22 cellular contexts compared by ENCODE assay signal in genomic region chr9:7104625-7105024, GRCh38.
"Had no signal": no experiment of that assay in that cellular context is flagged by ENCODE, and none has a peak within 500 bp of the region (broad histone marks: within the 10 kb centered on the region; RNA-seq: fewer than 3 reads in every experiment).

No MANE protein-coding gene starts in this region.

- H3K9me3 Mint-ChIP-seq: activated T-cell treated with anti-CD3 and anti-CD28 coated beads, Interleukin-2, amount 50 U/mL, for 4 hours; natural killer cell had no signal

- ATAC-seq: activated CD4-positive, CD25-positive, alpha-beta regulatory T cell treated with anti-CD3 and anti-CD28 coated beads, Interleukin-2, amount 50 U/mL, for 24 hours; activated T-cell treated with anti-CD3 and anti-CD28 coated beads, Interleukin-2, amount 50 U/mL, for 4 hours; stimulated activated naive CD8-positive, alpha-beta T cell treated with anti-CD3 and anti-CD28 coated beads, Interleukin-15, Interleukin-2, amounts not matched to agents 100 U/mL and 50 U/mL, for 24 hours had no signal

- H3K4me1 ChIP-seq: tibial artery, uterus had no signal

- H3K27me3 ChIP-seq: brain microvascular endothelial cell, tibial artery, uterus had no signal

- H3K9me3 ChIP-seq: tibial artery, uterus had no signal

- H3K4me3 Mint-ChIP-seq: activated CD4-positive, alpha-beta T cell treated with anti-CD3 and anti-CD28 coated beads, Interleukin-2, amount 10 ng/mL, durations not matched to agents 7 days and 5 days; activated naive CD4-positive, alpha-beta T cell treated with anti-CD3 and anti-CD28 coated beads for 36 hours; activated T-cell treated with anti-CD3 and anti-CD28 coated beads, Interleukin-2, amount 50 U/mL, for 4 hours; natural killer cell had no signal

- H3K27ac ChIP-seq: brain microvascular endothelial cell, tibial artery, uterus had no signal

- H3K4me1 Mint-ChIP-seq: activated CD4-positive, alpha-beta T cell treated with anti-CD3 and anti-CD28 coated beads, Interleukin-2, amount 10 ng/mL, durations not matched to agents 7 days and 5 days had no signal

- H3K4me3 ChIP-seq: lung, tibial artery, uterus had no signal

- H3K36me3 ChIP-seq: brain microvascular endothelial cell, uterus had no signal

- H3K27me3 Mint-ChIP-seq: activated CD4-positive, alpha-beta T cell treated with anti-CD3 and anti-CD28 coated beads, Interleukin-2, amount 10 ng/mL, durations not matched to agents 7 days and 5 days had no signal

- H3K27ac Mint-ChIP-seq: activated CD4-positive, alpha-beta T cell treated with anti-CD3 and anti-CD28 coated beads, Interleukin-2, amount 10 ng/mL, durations not matched to agents 7 days and 5 days; activated naive CD4-positive, alpha-beta T cell treated with anti-CD3 and anti-CD28 coated beads for 36 hours had no signal

- DNase-seq: activated CD4-positive, alpha-beta T cell treated with anti-CD3 and anti-CD28 coated beads, Interleukin-2, amount 10 ng/mL, durations not matched to agents 7 days and 5 days; activated CD8-positive, alpha-beta memory T cell treated with anti-CD3 and anti-CD28 coated beads, Interleukin-2, amount 50 U/mL, for 4 hours; activated naive CD4-positive, alpha-beta T cell treated with anti-CD3 and anti-CD28 coated beads for 36 hours; activated T-cell treated with anti-CD3 and anti-CD28 coated beads, Interleukin-2, amount 50 U/mL, for 4 hours; anterior cingulate cortex; brain microvascular endothelial cell; cerebellar nuclear complex; cortex of kidney; effector CD4-positive, alpha-beta T cell; hippocampal formation; left colon; natural killer cell; posterior cingulate gyrus; retina; stimulated activated naive CD8-positive, alpha-beta T cell treated with anti-CD3 and anti-CD28 coated beads, Interleukin-15, Interleukin-2, amounts not matched to agents 100 U/mL and 50 U/mL, for 24 hours; substantia nigra; T1000; tibial artery; uterus had no signal

- FAIRE-seq: islet of Langerhans had no signal
